17 cellular contexts compared by ENCODE assay signal in the genomic region with DNA sequence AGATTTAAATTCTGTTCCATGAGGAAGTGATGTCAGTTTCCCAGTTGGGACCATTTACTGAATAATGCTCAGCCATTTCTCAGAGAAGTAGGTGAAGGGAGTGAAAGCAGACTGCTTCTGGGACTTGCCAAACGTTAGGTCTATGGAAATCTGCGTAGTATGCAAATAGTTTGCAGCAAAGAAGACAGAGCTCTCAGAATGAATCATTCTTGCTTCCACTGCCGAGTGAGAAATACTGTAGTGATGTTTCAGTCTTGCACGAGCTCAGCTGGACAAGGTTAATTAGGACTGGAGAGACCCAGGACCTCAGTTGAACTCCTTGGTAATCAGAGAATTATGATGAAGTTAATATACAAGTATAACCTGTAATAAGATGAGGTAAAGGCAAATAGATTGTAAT.
DNase-seq lines count a peak whose midpoint lies in the region; ATAC-seq and TF ChIP-seq lines count a peak whose summit lies in the region.
"Had no signal": no experiment of that assay in that cellular context is flagged by ENCODE, and none has a peak within 500 bp of the region (broad histone marks: within the 10 kb centered on the region; RNA-seq: fewer than 3 reads in every experiment).

No MANE protein-coding gene starts in this region.

- H4K20me1 ChIP-seq in hepatocyte (ENCODE audit: insufficient read depth, poor library complexity, severe bottlenecking) (no peaks in the 10 kb centered on the region), mammary epithelial cell (ENCODE audit: insufficient read depth, low read length) (no peaks in the 10 kb centered on the region)

- H3K4me2 ChIP-seq in hepatocyte (no peak overlapping the region), mammary epithelial cell (ENCODE audit: insufficient read depth, low read depth, low read length) (no peak overlapping the region)

- H3K4me3 ChIP-seq in hepatocyte: no peak overlapping the region
- H3K4me3 ChIP-seq in mammary epithelial cell (replicated peaks in 1 of 3; ENCODE audit: insufficient read depth in 1 of 3, low read depth in 2 of 3, low read length in 3 of 3): no peak overlapping the region
- H3K4me3 ChIP-seq: HAP-1 had no signal

- CTCF ChIA-PET in mammary epithelial cell (lab: Charles Lee; ENCODE audit: low non-redundant PET): no interaction called here

- DNase-seq in DMS 273 treated with DMSO at 0.1 percent for 48 hours (lab: John Stamatoyannopoulos, UW): no peak
- no peak for DNase-seq in hepatocyte (ENCODE audit: low spot score)
- no peak for DNase-seq in mammary epithelial cell
- DNase-seq in Ammon's horn (ENCODE audit: low spot score): no peak
- DNase-seq: activated CD4-positive, alpha-beta T cell treated with anti-CD3 and anti-CD28 coated beads, Interleukin-2, amount 50 U/mL, for 1 hour; activated T-cell treated with anti-CD3 and anti-CD28 coated beads, Interleukin-2, amount 50 U/mL, for 72 hours; amygdala; erythroblast; naive B cell; NCI-H510A treated with DMSO at 0.1 percent for 48 hours; stimulated activated CD4-positive, alpha-beta T cell treated with anti-CD3 and anti-CD28 coated beads, Interleukin-4, amount 100 ng/mL, for 24 hours; stimulated activated naive CD4-positive, alpha-beta T cell had no signal

- dilution Hi-C loops in mammary epithelial cell (cut with HindIII; ENCODE audit: low sequenced_read_pairs): no loop called here

- H3K4me1 ChIP-seq in hepatocyte (ENCODE audit: insufficient read depth): no peaks in the 10 kb centered on the region
- no peaks in the 10 kb centered on the region for H3K4me1 ChIP-seq in mammary epithelial cell (ENCODE audit: insufficient read depth, low read length)
- H3K4me1 ChIP-seq: HAP-1 had no signal

- no peaks in the 10 kb centered on the region for H3K79me2 ChIP-seq in hepatocyte
- no peaks in the 10 kb centered on the region for H3K79me2 ChIP-seq in mammary epithelial cell (ENCODE audit: insufficient read depth, low read length)

- in situ Hi-C loops in mammary epithelial cell (cut with MboI; ENCODE audit: low sequenced_read_pairs in 2 of 2): no loop called here

- H3K27me3 ChIP-seq in hepatocyte: no peaks in the 10 kb centered on the region
- H3K27me3 ChIP-seq in mammary epithelial cell (ENCODE audit: insufficient read depth, low read length): no peaks in the 10 kb centered on the region

- 78% methylated on average over 4 of the region's 4 CpGs for WGBS in hepatocyte (ENCODE audit: low lambda C conversion rate, missing lambda C conversion rate)
- WGBS in mammary epithelial cell (ENCODE audit: low coverage, missing lambda C conversion rate): 78% methylated on average over 4 of the region's 4 CpGs

- no TSS peak for BruUV-seq in mammary epithelial cell (replicated peaks; lab: Mats Ljungman, UMichigan)

- ATAC-seq in GM18508 (IDR thresholded peaks at IDR 0.05; ENCODE audit: insufficient read depth, unreplicated experiment): peak; percentile 90
- ATAC-seq in GM21367 (IDR thresholded peaks at IDR 0.05; ENCODE audit: unreplicated experiment): peak; percentile 93
- peak; percentile 92 for ATAC-seq in HG02885 (IDR thresholded peaks at IDR 0.05; ENCODE audit: poor library complexity, unreplicated experiment)
- ATAC-seq in HG03565 (IDR thresholded peaks at IDR 0.05; ENCODE audit: unreplicated experiment): peak; percentile 97
- ATAC-seq: activated T-cell treated with anti-CD3 and anti-CD28 coated beads, Interleukin-2, amount 50 U/mL, for 72 hours had no signal

- H2AFZ ChIP-seq in hepatocyte (no peak overlapping the region), mammary epithelial cell (ENCODE audit: low read depth, low read length) (no peak overlapping the region)

- no peak overlapping the region for H3K27ac ChIP-seq in hepatocyte
- no peak overlapping the region for H3K27ac ChIP-seq in mammary epithelial cell (ENCODE audit: insufficient read depth, low read depth, low read length)

- H3K9me2 ChIP-seq in hepatocyte (replicated peaks; ENCODE audit: insufficient read depth): no peaks in the 10 kb centered on the region

- H3K9ac ChIP-seq in mammary epithelial cell (ENCODE audit: insufficient read depth, low read length): no peak overlapping the region

- intact Hi-C loops in mammary epithelial cell (cut with micrococcal nuclease): no loop called here

- no peaks in the 10 kb centered on the region for H3K9me3 ChIP-seq in hepatocyte (ENCODE audit: low read depth)
- no peaks in the 10 kb centered on the region for H3K9me3 ChIP-seq in mammary epithelial cell (replicated peaks; ENCODE audit: insufficient read depth, low read length)
- H3K9me3 ChIP-seq: HAP-1 had no signal

- TF ChIP-seq CTCF in hepatocyte (IDR thresholded peaks at IDR 0.05; ENCODE audit: poor library complexity) (no peak), mammary epithelial cell (conservative IDR thresholded peaks at IDR 0.05 in 1 of 2, IDR thresholded peaks at IDR 0.05 in 1 of 2; ENCODE audit: extremely low read depth in 1 of 2, insufficient read depth in 1 of 2, low read depth in 1 of 2, low read length in 2 of 2) (no peak)

- no peaks in the 10 kb centered on the region for H3K36me3 ChIP-seq in hepatocyte (replicated peaks; ENCODE audit: insufficient read depth, low read depth)
- H3K36me3 ChIP-seq in mammary epithelial cell (ENCODE audit: insufficient read depth, low read length): no peaks in the 10 kb centered on the region
- H3K36me3 ChIP-seq: HAP-1 had no signal
